In genomic region chr2:74186038-74186437, GRCh38 we compare ENCODE assay signal across 1 cellular context.
TF ChIP-seq lines count a peak whose summit lies in the region.

No MANE protein-coding gene starts in this region.

TF ChIP-seq in WTC11, 78 proteins besides CTCF, POLR2A, EP300 and RAD21 (continued from another document):
- TF ChIP-seq CDX4 (CRISPR knock-in tag; IDR thresholded peaks at IDR 0.05; ENCODE audit: borderline replicate concordance) (no peak), FOXJ3 (CRISPR knock-in tag; IDR thresholded peaks at IDR 0.05; ENCODE audit: borderline replicate concordance) (no peak), ETV6 (CRISPR knock-in tag; IDR thresholded peaks at IDR 0.05) (no peak), ESRRA (CRISPR knock-in tag; IDR thresholded peaks at IDR 0.05; ENCODE audit: borderline replicate concordance) (no peak), CREM (CRISPR knock-in tag; IDR thresholded peaks at IDR 0.05) (no peak), JUN (CRISPR knock-in tag; IDR thresholded peaks at IDR 0.05) (no peak), ZNF416 (CRISPR knock-in tag; IDR thresholded peaks at IDR 0.05) (no peak), ZNF219 (CRISPR knock-in tag; IDR thresholded peaks at IDR 0.05; ENCODE audit: borderline replicate concordance) (no peak), ELF4 (CRISPR knock-in tag; IDR thresholded peaks at IDR 0.05; ENCODE audit: low read depth) (no peak), NR1H2 (CRISPR knock-in tag; IDR thresholded peaks at IDR 0.05) (no peak), ZSCAN18 (CRISPR knock-in tag; IDR thresholded peaks at IDR 0.05) (no peak)
- TF ChIP-seq, protein P1, sequence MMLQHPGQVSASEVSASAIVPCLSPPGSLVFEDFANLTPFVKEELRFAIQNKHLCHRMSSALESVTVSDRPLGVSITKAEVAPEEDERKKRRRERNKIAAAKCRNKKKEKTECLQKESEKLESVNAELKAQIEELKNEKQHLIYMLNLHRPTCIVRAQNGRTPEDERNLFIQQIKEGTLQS (CRISPR knock-in tag; conservative IDR thresholded peaks at IDR 0.05), result no peak
- TF ChIP-seq, protein P2, sequence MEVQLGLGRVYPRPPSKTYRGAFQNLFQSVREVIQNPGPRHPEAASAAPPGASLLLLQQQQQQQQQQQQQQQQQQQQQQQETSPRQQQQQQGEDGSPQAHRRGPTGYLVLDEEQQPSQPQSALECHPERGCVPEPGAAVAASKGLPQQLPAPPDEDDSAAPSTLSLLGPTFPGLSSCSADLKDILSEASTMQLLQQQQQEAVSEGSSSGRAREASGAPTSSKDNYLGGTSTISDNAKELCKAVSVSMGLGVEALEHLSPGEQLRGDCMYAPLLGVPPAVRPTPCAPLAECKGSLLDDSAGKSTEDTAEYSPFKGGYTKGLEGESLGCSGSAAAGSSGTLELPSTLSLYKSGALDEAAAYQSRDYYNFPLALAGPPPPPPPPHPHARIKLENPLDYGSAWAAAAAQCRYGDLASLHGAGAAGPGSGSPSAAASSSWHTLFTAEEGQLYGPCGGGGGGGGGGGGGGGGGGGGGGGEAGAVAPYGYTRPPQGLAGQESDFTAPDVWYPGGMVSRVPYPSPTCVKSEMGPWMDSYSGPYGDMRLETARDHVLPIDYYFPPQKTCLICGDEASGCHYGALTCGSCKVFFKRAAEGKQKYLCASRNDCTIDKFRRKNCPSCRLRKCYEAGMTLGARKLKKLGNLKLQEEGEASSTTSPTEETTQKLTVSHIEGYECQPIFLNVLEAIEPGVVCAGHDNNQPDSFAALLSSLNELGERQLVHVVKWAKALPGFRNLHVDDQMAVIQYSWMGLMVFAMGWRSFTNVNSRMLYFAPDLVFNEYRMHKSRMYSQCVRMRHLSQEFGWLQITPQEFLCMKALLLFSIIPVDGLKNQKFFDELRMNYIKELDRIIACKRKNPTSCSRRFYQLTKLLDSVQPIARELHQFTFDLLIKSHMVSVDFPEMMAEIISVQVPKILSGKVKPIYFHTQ (CRISPR knock-in tag; IDR thresholded peaks at IDR 0.05), result no peak
- TF ChIP-seq, protein P3, sequence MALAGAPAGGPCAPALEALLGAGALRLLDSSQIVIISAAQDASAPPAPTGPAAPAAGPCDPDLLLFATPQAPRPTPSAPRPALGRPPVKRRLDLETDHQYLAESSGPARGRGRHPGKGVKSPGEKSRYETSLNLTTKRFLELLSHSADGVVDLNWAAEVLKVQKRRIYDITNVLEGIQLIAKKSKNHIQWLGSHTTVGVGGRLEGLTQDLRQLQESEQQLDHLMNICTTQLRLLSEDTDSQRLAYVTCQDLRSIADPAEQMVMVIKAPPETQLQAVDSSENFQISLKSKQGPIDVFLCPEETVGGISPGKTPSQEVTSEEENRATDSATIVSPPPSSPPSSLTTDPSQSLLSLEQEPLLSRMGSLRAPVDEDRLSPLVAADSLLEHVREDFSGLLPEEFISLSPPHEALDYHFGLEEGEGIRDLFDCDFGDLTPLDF (CRISPR knock-in tag; IDR thresholded peaks at IDR 0.05), result no peak
- TF ChIP-seq, protein P4, sequence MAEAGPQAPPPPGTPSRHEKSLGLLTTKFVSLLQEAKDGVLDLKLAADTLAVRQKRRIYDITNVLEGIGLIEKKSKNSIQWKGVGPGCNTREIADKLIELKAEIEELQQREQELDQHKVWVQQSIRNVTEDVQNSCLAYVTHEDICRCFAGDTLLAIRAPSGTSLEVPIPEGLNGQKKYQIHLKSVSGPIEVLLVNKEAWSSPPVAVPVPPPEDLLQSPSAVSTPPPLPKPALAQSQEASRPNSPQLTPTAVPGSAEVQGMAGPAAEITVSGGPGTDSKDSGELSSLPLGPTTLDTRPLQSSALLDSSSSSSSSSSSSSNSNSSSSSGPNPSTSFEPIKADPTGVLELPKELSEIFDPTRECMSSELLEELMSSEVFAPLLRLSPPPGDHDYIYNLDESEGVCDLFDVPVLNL (CRISPR knock-in tag; IDR thresholded peaks at IDR 0.05; ENCODE audit: borderline replicate concordance, low read depth), result no peak
- TF ChIP-seq, protein P5, sequence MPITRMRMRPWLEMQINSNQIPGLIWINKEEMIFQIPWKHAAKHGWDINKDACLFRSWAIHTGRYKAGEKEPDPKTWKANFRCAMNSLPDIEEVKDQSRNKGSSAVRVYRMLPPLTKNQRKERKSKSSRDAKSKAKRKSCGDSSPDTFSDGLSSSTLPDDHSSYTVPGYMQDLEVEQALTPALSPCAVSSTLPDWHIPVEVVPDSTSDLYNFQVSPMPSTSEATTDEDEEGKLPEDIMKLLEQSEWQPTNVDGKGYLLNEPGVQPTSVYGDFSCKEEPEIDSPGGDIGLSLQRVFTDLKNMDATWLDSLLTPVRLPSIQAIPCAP (CRISPR knock-in tag; IDR thresholded peaks at IDR 0.05), result no peak
